17 cellular contexts compared by ENCODE assay signal in genomic region chr1:232999960-233000625, GRCh38. TPM values are rescaled to one million over a fixed set of nuclear protein-coding genes. Genes with fewer than 3 reads are reported as not detected.
DNase-seq lines count a peak whose midpoint lies in the region; ATAC-seq and TF ChIP-seq lines count a peak whose summit lies in the region.
"Had no signal": no experiment of that assay in that cellular context is flagged by ENCODE, and none has a peak within 500 bp of the region (broad histone marks: within the 10 kb centered on the region; RNA-seq: fewer than 3 reads in every experiment).

No MANE protein-coding gene starts in this region.

- TF ChIP-seq RAD21 in SK-N-SH (IDR thresholded peaks at IDR 0.05; ENCODE audit: low read length), result no peak

- CTCF ChIA-PET in SK-N-SH (lab: Yijun Ruan, JAX), result no interaction called here

- 93 to 94% methylated on average over 16 of the region's 16 CpGs for WGBS in heart right ventricle, 2 donors
- WGBS in right cardiac atrium, result 94% methylated on average over 16 of the region's 16 CpGs
- WGBS in SK-N-SH (ENCODE audit: low lambda C conversion rate), result 94% methylated on average over 14 of the region's 16 CpGs

- no peaks in the 10 kb centered on the region for H3K4me1 ChIP-seq in right atrium auricular region
- no peaks in the 10 kb centered on the region for H3K4me1 ChIP-seq in heart right ventricle
- H3K4me1 ChIP-seq in right cardiac atrium (ENCODE audit: control insufficient read depth, insufficient read depth, low read length), result no peaks in the 10 kb centered on the region
- H3K4me1 ChIP-seq in SK-N-SH (ENCODE audit: control insufficient read depth in 1 of 2, insufficient read depth in 2 of 2, low read depth in 1 of 2, low read length in 1 of 2), result peaks cover 0 to 4% of the 10 kb centered on the region in 2 experiments; a peak in 1 of 4 replicates
- H3K4me1 ChIP-seq: BLaER1 treated with 17β-estradiol and CSF1 and Interleukin-3, amounts not matched to agents 10 nM and 100 nM; HAP-1 had no signal

- H3K9me2 ChIP-seq in SK-N-SH, result no peaks in the 10 kb centered on the region

- H3K9me3 ChIP-seq in right atrium auricular region (no peaks in the 10 kb centered on the region), heart right ventricle (peaks cover 0 to 6% (median 0%) of the 10 kb centered on the region in 11 donors), right cardiac atrium (ENCODE audit: control insufficient read depth, low read length) (no peaks in the 10 kb centered on the region), SK-N-SH (no peaks in the 10 kb centered on the region)
- H3K9me3 ChIP-seq: HAP-1 had no signal

- H3F3A ChIP-seq in SK-N-SH (replicated peaks; ENCODE audit: insufficient read depth), result no peaks in the 10 kb centered on the region

- H3K4me2 ChIP-seq in SK-N-SH, result no peak overlapping the region
- H3K4me2 ChIP-seq: BLaER1 treated with 17β-estradiol and CSF1 and Interleukin-3, amounts not matched to agents 10 nM and 100 nM had no signal

- H3K27me3 ChIP-seq in right atrium auricular region, result no peaks in the 10 kb centered on the region
- no peaks in the 10 kb centered on the region for H3K27me3 ChIP-seq in heart right ventricle
- H3K27me3 ChIP-seq in right cardiac atrium (ENCODE audit: control insufficient read depth, insufficient read depth), result no peaks in the 10 kb centered on the region
- no peaks in the 10 kb centered on the region for H3K27me3 ChIP-seq in SK-N-SH (ENCODE audit: insufficient read depth)
- H3K27me3 ChIP-seq: BLaER1 treated with 17β-estradiol and CSF1 and Interleukin-3, amounts not matched to agents 10 nM and 100 nM had no signal

- POLR2A ChIA-PET in SK-N-SH (lab: Yijun Ruan, JAX), result no interaction called here

- no peaks in the 10 kb centered on the region for H3K79me2 ChIP-seq in SK-N-SH (ENCODE audit: insufficient read depth)

- H3K36me3 ChIP-seq in right atrium auricular region, result no peaks in the 10 kb centered on the region
- H3K36me3 ChIP-seq in heart right ventricle, result peaks cover 0 to 5% (median 0%) of the 10 kb centered on the region in 9 donors
- peaks cover 3 to 16% of the 10 kb centered on the region in 2 experiments for H3K36me3 ChIP-seq in SK-N-SH (replicated peaks in 1 of 2; ENCODE audit: control insufficient read depth in 1 of 2, insufficient read depth in 2 of 2, low read length in 1 of 2)
- H3K36me3 ChIP-seq: HAP-1 had no signal

- H3K4me3 ChIP-seq in right atrium auricular region (no peak overlapping the region), heart right ventricle (no peak overlapping the region), right cardiac atrium (ENCODE audit: low read length) (no peak overlapping the region), SK-N-SH (ENCODE audit: low read depth in 2 of 2, low read length in 1 of 2) (no peak overlapping the region), coronary artery (no peak overlapping the region)
- H3K4me3 ChIP-seq: BLaER1 treated with 17β-estradiol and CSF1 and Interleukin-3, amounts not matched to agents 10 nM and 100 nM; GM12878; GM23248; HAP-1 had no signal

- no peak overlapping the region for H3K9ac ChIP-seq in SK-N-SH
- H3K9ac ChIP-seq: BLaER1 treated with 17β-estradiol and CSF1 and Interleukin-3, amounts not matched to agents 10 nM and 100 nM; GM23248 had no signal

- ATAC-seq in Right ventricle myocardium inferior (peak; percentile 68), heart right ventricle (peak in 6 of 8 donors; percentile 50 to 82 (median 69)), right cardiac atrium (peak; percentile 44 to 77)
- ATAC-seq: CD8-positive, alpha-beta T cell; GM12878 had no signal

- no peaks in the 10 kb centered on the region for H4K20me1 ChIP-seq in SK-N-SH (ENCODE audit: insufficient read depth)
- H4K20me1 ChIP-seq: BLaER1 treated with 17β-estradiol and CSF1 and Interleukin-3, amounts not matched to agents 10 nM and 100 nM had no signal

- H3K27ac ChIP-seq in right atrium auricular region, result no peak overlapping the region
- no peak overlapping the region for H3K27ac ChIP-seq in heart right ventricle
- no peak overlapping the region for H3K27ac ChIP-seq in right cardiac atrium (ENCODE audit: low read length)
- no peak overlapping the region for H3K27ac ChIP-seq in SK-N-SH (ENCODE audit: low read depth in 2 of 2, low read length in 1 of 2)
- no peak overlapping the region for H3K27ac ChIP-seq in coronary artery
- H3K27ac ChIP-seq: BLaER1 treated with 17β-estradiol and CSF1 and Interleukin-3, amounts not matched to agents 10 nM and 100 nM; GM23248; HL-60 had no signal

- intact Hi-C loops in Right ventricle myocardium inferior (cut with DNase I), result no loop called here
- intact Hi-C loops in heart right ventricle (cut with DNase I), result no loop called here
- intact Hi-C loops in right cardiac atrium (cut with DNase I), result no loop called here

- DNase-seq in Right ventricle myocardium inferior (ENCODE audit: missing footprints) (no peak), right atrium auricular region (ENCODE audit: low spot score) (no peak), heart right ventricle (peak; percentile 36 to 72), right cardiac atrium (peak in 2 of 3 donors; percentile 77 to 83), SK-N-SH (no peak), coronary artery (ENCODE audit: low spot score) (no peak), HPDE6-E6E7 (ENCODE audit: extremely low spot score) (no peak)
- DNase-seq: 8988T; Calu3; CD8-positive, alpha-beta T cell; DMS79 treated with DMSO at 0.1 percent for 48 hours; GM23248; IMR-90 had no signal

- TF ChIP-seq EP300 in SK-N-SH (IDR thresholded peaks at IDR 0.05; ENCODE audit: borderline replicate concordance in 1 of 2, low read depth in 1 of 2, low read length in 1 of 2), result no peak

- H2AFZ ChIP-seq in SK-N-SH (ENCODE audit: low read depth), result no peak overlapping the region
- H2AFZ ChIP-seq: GM23248 had no signal

- TF ChIP-seq CTCF in right atrium auricular region (IDR thresholded peaks at IDR 0.05), result no peak
- no peak for TF ChIP-seq CTCF in heart right ventricle (IDR thresholded peaks at IDR 0.05)
- no peak for TF ChIP-seq CTCF in SK-N-SH (IDR thresholded peaks at IDR 0.05)
- TF ChIP-seq CTCF in coronary artery (IDR thresholded peaks at IDR 0.05), result no peak

TF ChIP-seq in SK-N-SH, 30 proteins besides CTCF, POLR2A, EP300 and RAD21 (continues in another document):
- TF ChIP-seq MAX (IDR thresholded peaks at IDR 0.05; ENCODE audit: low read depth) (no peak), MXI1 (IDR thresholded peaks at IDR 0.05; ENCODE audit: low read depth, low read length) (no peak), TAF1 (IDR thresholded peaks at IDR 0.05; ENCODE audit: borderline replicate concordance, low read depth, low read length) (no peak), ELF1 (IDR thresholded peaks at IDR 0.05) (no peak), NRF1 (IDR thresholded peaks at IDR 0.05; ENCODE audit: low read depth, low read length) (no peak), TCF12 (IDR thresholded peaks at IDR 0.05) (no peak), FOXJ3 (CRISPR knock-in tag; IDR thresholded peaks at IDR 0.05) (no peak), CHD2 (IDR thresholded peaks at IDR 0.05; ENCODE audit: low read length, partially characterized antibody) (no peak), IRF3 (IDR thresholded peaks at IDR 0.05; ENCODE audit: low read depth, low read length) (no peak), SMC3 (IDR thresholded peaks at IDR 0.05; ENCODE audit: low read depth, low read length) (no peak), ZBTB33 (IDR thresholded peaks at IDR 0.05; ENCODE audit: borderline replicate concordance, low read depth) (no peak), PBX3 (IDR thresholded peaks at IDR 0.05) (no peak), RFX5 (IDR thresholded peaks at IDR 0.05; ENCODE audit: low read length) (no peak)

RNA-seq across cellular contexts. Expression of gene NTPCR, which starts 49.7 kb away (rescaled TPM):
- 53.2 TPM for total RNA-seq in Right ventricle myocardium inferior
- 10 to 100 TPM; 27.3 to 39.3 TPM for total RNA-seq in right atrium auricular region
- 10 to 100 TPM; 53.5 to 78.8 (median 56.8) TPM for total RNA-seq in heart right ventricle
- 10 to 100 TPM; 51.2 to 88.4 TPM for polyA plus RNA-seq in heart right ventricle
- total RNA-seq in right cardiac atrium, result 10 to 100 TPM; 55.7 to 67.5 (median 56.8) TPM
- polyA plus RNA-seq in right cardiac atrium, result 114 TPM
- polyA plus RNA-seq in SK-N-SH (2012; rRNA removed), result 20.8 and 20.9 TPM in 2 replicates
- 23.5 and 25.1 TPM in 2 replicates for polyA plus RNA-seq in SK-N-SH (2012; cell fraction: cytosol; rRNA removed)
- 15.5 and 17.7 TPM in 2 replicates for polyA plus RNA-seq in SK-N-SH (2012; cell fraction: nucleus; rRNA removed)

Comparison
In these comparisons a context has a peak if more than half of its experiments do, and no peak if none do; other contexts are left out.
1. DNase-seq: peak in heart right ventricle (2 of 2) and right cardiac atrium (2 of 3); none in Right ventricle myocardium inferior (single experiment), right atrium auricular region (single experiment), SK-N-SH (single experiment), coronary artery (single experiment) and HPDE6-E6E7 (single experiment).
2. Peak in every context shown above with its lines, with median percentiles within 50 percentile points of each other: ATAC-seq.